ENCODE assay signal across 8 cellular contexts in genomic region chr17:43880420-43880991, GRCh38. TPM values are rescaled to one million over a fixed set of nuclear protein-coding genes. Genes with fewer than 3 reads are reported as not detected.
DNase-seq lines count a peak whose midpoint lies in the region; ATAC-seq and TF ChIP-seq lines count a peak whose summit lies in the region.

No MANE protein-coding gene starts in this region.

- CTCF ChIA-PET in CD8-positive, alpha-beta T cell (lab: Charles Lee), result interaction anchor here (0.6 to 4.7 kb wide), 16 partner anchors 10 to 162 kb away, joined by 3 to 60 read pairs (median 5); partner anchors contain the start of gene MPP2
- CTCF ChIA-PET in MCF 10A (lab: Yijun Ruan, JAX), result interaction anchor here (0.6 to 4.9 kb wide), 19 partner anchors 8 to 1728 kb away, joined by 3 to 87 read pairs (median 4); partner anchors contain the start of gene MPP2

- no peak overlapping the region for H3K4me3 ChIP-seq in CD8-positive, alpha-beta T cell (ENCODE audit: low read depth, low read length)
- H3K4me3 ChIP-seq in lower lobe of right lung (no peak overlapping the region), testis (no peak overlapping the region), lower leg skin (ENCODE audit: low read depth, poor library complexity, severe bottlenecking) (no peak overlapping the region)

- no peak overlapping the region for H3K27ac ChIP-seq in CD8-positive, alpha-beta T cell (ENCODE audit: low read depth, low read length)
- no peak overlapping the region for H3K27ac ChIP-seq in lower lobe of right lung
- no peak overlapping the region for H3K27ac ChIP-seq in testis

- intact Hi-C loops in CD8-positive, alpha-beta T cell (cut with DNase I, micrococcal nuclease), result no loop called here
- intact Hi-C loops in MCF 10A (cut with micrococcal nuclease) (no loop called here), lower lobe of right lung (cut with DNase I) (no loop called here), testis (cut with DNase I; ENCODE audit: low total_unique reads) (no loop called here), lower leg skin (cut with DNase I; ENCODE audit: low total_unique reads) (no loop called here)

- H3K9me3 Mint-ChIP-seq in CD8-positive, alpha-beta T cell, result no peaks in the 10 kb centered on the region
- no peaks in the 10 kb centered on the region for H3K9me3 Mint-ChIP-seq in MCF 10A (ENCODE audit: unreplicated experiment)

- peaks cover 2% of the 10 kb centered on the region for H3K36me3 Mint-ChIP-seq in CD8-positive, alpha-beta T cell
- no peaks in the 10 kb centered on the region for H3K36me3 Mint-ChIP-seq in T-helper 17 cell (ENCODE audit: low read depth)
- no peaks in the 10 kb centered on the region for H3K36me3 Mint-ChIP-seq in MCF 10A (ENCODE audit: insufficient read depth, unreplicated experiment)

- H3K9me3 ChIP-seq in CD8-positive, alpha-beta T cell (ENCODE audit: low read length), result no peaks in the 10 kb centered on the region
- no peaks in the 10 kb centered on the region for H3K9me3 ChIP-seq in T-helper 17 cell (ENCODE audit: control insufficient read depth, low read length, poor library complexity, severe bottlenecking)
- H3K9me3 ChIP-seq in lower lobe of right lung, result no peaks in the 10 kb centered on the region
- H3K9me3 ChIP-seq in testis, result no peaks in the 10 kb centered on the region

- ATAC-seq in CD8-positive, alpha-beta T cell, result peak; percentile 54
- ATAC-seq in T-helper 17 cell (peak; percentile 61), lower lobe of right lung (peak; percentile 49)

- no peaks in the 10 kb centered on the region for H3K4me1 ChIP-seq in CD8-positive, alpha-beta T cell (ENCODE audit: insufficient read depth, low read length)
- H3K4me1 ChIP-seq in lower lobe of right lung (peaks cover 7% of the 10 kb centered on the region), testis (peaks cover 5% of the 10 kb centered on the region)

- peak; percentile 69 for TF ChIP-seq CTCF in CD8-positive, alpha-beta T cell (IDR thresholded peaks at IDR 0.05)
- TF ChIP-seq CTCF in MCF 10A (IDR thresholded peaks at IDR 0.05; ENCODE audit: unreplicated experiment) (peak; percentile 90), lower lobe of right lung (IDR thresholded peaks at IDR 0.05) (peak; percentile 63), testis (IDR thresholded peaks at IDR 0.05) (peak; percentile 32 to 72 (median 62)), lower leg skin (IDR thresholded peaks at IDR 0.05) (no peak)

- peak in 4 of 7 experiments; percentile 17 to 46 (median 42) for DNase-seq in CD8-positive, alpha-beta T cell
- peak; percentile 35 for DNase-seq in HK-2 (ENCODE audit: unreplicated experiment)
- peak in 2 of 3 donors; percentile 15 to 25 for DNase-seq in T-helper 17 cell
- peak; percentile 72 for DNase-seq in MCF 10A (ENCODE audit: unreplicated experiment)
- DNase-seq in lower lobe of right lung, result peak; percentile 64
- DNase-seq in testis, result peak; percentile 45
- DNase-seq in lower leg skin (ENCODE audit: low spot score in 2 of 2), result no peak
- no peak for DNase-seq in pons (ENCODE audit: low spot score)

- TF ChIP-seq POLR2A in testis (IDR thresholded peaks at IDR 0.05) (no peak), lower leg skin (IDR thresholded peaks at IDR 0.05) (no peak)

- peaks cover 2% of the 10 kb centered on the region for H3K4me1 Mint-ChIP-seq in CD8-positive, alpha-beta T cell (ENCODE audit: low read depth)
- H3K4me1 Mint-ChIP-seq in T-helper 17 cell (peaks cover 9% of the 10 kb centered on the region), MCF 10A (ENCODE audit: insufficient read depth, unreplicated experiment) (peaks cover 6% of the 10 kb centered on the region)

- no peaks in the 10 kb centered on the region for H3K36me3 ChIP-seq in CD8-positive, alpha-beta T cell (ENCODE audit: insufficient read depth, low read length)
- no peaks in the 10 kb centered on the region for H3K36me3 ChIP-seq in lower lobe of right lung
- no peaks in the 10 kb centered on the region for H3K36me3 ChIP-seq in testis (ENCODE audit: low read depth, missing control alignments)

- H3K27ac Mint-ChIP-seq in CD8-positive, alpha-beta T cell, result no peak overlapping the region
- H3K27ac Mint-ChIP-seq in T-helper 17 cell (no peak overlapping the region), MCF 10A (ENCODE audit: low read depth, unreplicated experiment) (no peak overlapping the region)

- no peaks in the 10 kb centered on the region for H3K27me3 ChIP-seq in CD8-positive, alpha-beta T cell (ENCODE audit: insufficient read depth, low read length)
- H3K27me3 ChIP-seq in lower lobe of right lung (ENCODE audit: low read depth) (no peaks in the 10 kb centered on the region), testis (no peaks in the 10 kb centered on the region)

- 86 to 91% methylated on average over 13 to 20 of the region's 20 CpGs for WGBS in testis, 2 donors
- WGBS in lower leg skin, 2 donors, result 79 to 80% methylated on average over 17 to 20 of the region's 20 CpGs

- H3K27me3 Mint-ChIP-seq in CD8-positive, alpha-beta T cell (ENCODE audit: low read depth), result no peaks in the 10 kb centered on the region
- H3K27me3 Mint-ChIP-seq in T-helper 17 cell (peaks cover 21% of the 10 kb centered on the region), MCF 10A (ENCODE audit: insufficient read depth, unreplicated experiment) (peaks cover 33% of the 10 kb centered on the region)

- H3K4me3 Mint-ChIP-seq in CD8-positive, alpha-beta T cell, result no peak overlapping the region
- H3K4me3 Mint-ChIP-seq in T-helper 17 cell, result no peak overlapping the region
- no peak overlapping the region for H3K4me3 Mint-ChIP-seq in MCF 10A (ENCODE audit: unreplicated experiment)

- BruUV-seq in MCF 10A (replicated peaks; lab: Mats Ljungman, UMichigan), result no TSS peak

- POLR2A ChIA-PET in CD8-positive, alpha-beta T cell (lab: Charles Lee), result no interaction called here
- POLR2A ChIA-PET in MCF 10A (lab: Yijun Ruan, JAX), result no interaction called here

RNA-seq across cellular contexts. Expression of gene MPP2, which starts 26.8 kb away (rescaled TPM):
- 10 to 100 TPM in 1 of 2 experiments, 1 to 10 TPM in 1; 9.6 to 11.8 TPM for total RNA-seq in CD8-positive, alpha-beta T cell
- 1 to 10 TPM; 1.5 to 2.2 TPM for total RNA-seq in T-helper 17 cell
- total RNA-seq in MCF 10A (2022), result not detected in 2 replicates
- total RNA-seq in lower lobe of right lung, result 0.62 TPM
- total RNA-seq in testis, result 10 to 100 TPM; 25.1 to 25.8 TPM
- polyA plus RNA-seq in testis (ENCODE audit: insufficient read depth, low read depth, low replicate concordance), result 31.4 TPM
- 10 to 100 TPM in 1 of 4 donors, 1 to 10 TPM in 2, under 1 TPM in 1; 0.42 to 10.7 (median 3.7) TPM for total RNA-seq in lower leg skin

RNA-seq across cellular contexts. Expression of gene CD300LG, which starts 33.5 kb away (rescaled TPM):
- not detected for total RNA-seq in CD8-positive, alpha-beta T cell
- total RNA-seq in T-helper 17 cell (not detected), MCF 10A (2022) (not detected in 2 replicates), lower lobe of right lung (5.7 TPM), testis (10 to 100 TPM; 48.4 to 53.9 TPM), lower leg skin (1 to 10 TPM; 6.2 to 9.7 (median 9.0) TPM)
- polyA plus RNA-seq in testis (ENCODE audit: insufficient read depth, low read depth, low replicate concordance), result 49.2 TPM

RNA-seq across cellular contexts. Expression of gene MPP3, which starts 47.6 kb away (rescaled TPM):
- not detected for total RNA-seq in CD8-positive, alpha-beta T cell
- total RNA-seq in T-helper 17 cell, result under 1 TPM in 1 of 2 donors, not detected in 1; 0.90 TPM
- 18.7 and 24.5 TPM in 2 replicates for total RNA-seq in MCF 10A (2022)
- total RNA-seq in lower lobe of right lung, result 19.2 TPM
- 10 to 100 TPM; 16.7 to 18.2 TPM for total RNA-seq in testis
- 5.9 TPM for polyA plus RNA-seq in testis (ENCODE audit: insufficient read depth, low read depth, low replicate concordance)
- total RNA-seq in lower leg skin, result 1 to 10 TPM; 1.9 to 8.9 (median 6.3) TPM

Comparison
In these comparisons a context has a peak if more than half of its experiments do, and no peak if none do; other contexts are left out.
1. DNase-seq: peak in CD8-positive, alpha-beta T cell (4 of 7), HK-2 (single experiment), T-helper 17 cell (2 of 3), MCF 10A (single experiment), lower lobe of right lung (single experiment) and testis (single experiment); none in lower leg skin (0 of 2) and pons (single experiment).
2. CTCF ChIP-seq: peak in CD8-positive, alpha-beta T cell (single experiment), MCF 10A (single experiment), lower lobe of right lung (single experiment) and testis (3 of 3); none in lower leg skin (0 of 3).
3. Peak in every context shown above with its lines, with median percentiles within 50 percentile points of each other: ATAC-seq.